In genomic region chr17:31401456-31402254, GRCh38 we compare ENCODE assay signal across 1 cellular context.
TF ChIP-seq lines count a peak whose summit lies in the region.

No MANE protein-coding gene starts in this region.

TF ChIP-seq in WTC11, 78 proteins besides CTCF, POLR2A, EP300 and RAD21 (continued from another document):
- TF ChIP-seq JAZF1 (CRISPR knock-in tag; IDR thresholded peaks at IDR 0.05), result no peak
- TF ChIP-seq SP1 (CRISPR knock-in tag; conservative IDR thresholded peaks at IDR 0.05), result no peak
- no peak for TF ChIP-seq USF1 (CRISPR knock-in tag; IDR thresholded peaks at IDR 0.05)
- no peak for TF ChIP-seq ZNF281 (CRISPR knock-in tag; IDR thresholded peaks at IDR 0.05)
- TF ChIP-seq ARID4B (CRISPR knock-in tag; IDR thresholded peaks at IDR 0.05; ENCODE audit: borderline replicate concordance), result no peak
- TF ChIP-seq PRDM15 (CRISPR knock-in tag; IDR thresholded peaks at IDR 0.05), result no peak
- no peak for TF ChIP-seq TCF7 (CRISPR knock-in tag; IDR thresholded peaks at IDR 0.05; ENCODE audit: low read depth)
- TF ChIP-seq NR2C2 (CRISPR knock-in tag; IDR thresholded peaks at IDR 0.05), result no peak
- no peak for TF ChIP-seq ZBTB43 (CRISPR knock-in tag; IDR thresholded peaks at IDR 0.05)
- TF ChIP-seq PRRX2 (CRISPR knock-in tag; IDR thresholded peaks at IDR 0.05), result no peak
- no peak for TF ChIP-seq NFE2L1 (CRISPR knock-in tag; IDR thresholded peaks at IDR 0.05)
- TF ChIP-seq PREB (CRISPR knock-in tag; IDR thresholded peaks at IDR 0.05; ENCODE audit: borderline replicate concordance), result no peak
- TF ChIP-seq AFF4 (CRISPR knock-in tag; IDR thresholded peaks at IDR 0.05; ENCODE audit: borderline replicate concordance), result no peak
